Comparison of ENCODE assay signal across 27 cellular contexts in the genomic region with DNA sequence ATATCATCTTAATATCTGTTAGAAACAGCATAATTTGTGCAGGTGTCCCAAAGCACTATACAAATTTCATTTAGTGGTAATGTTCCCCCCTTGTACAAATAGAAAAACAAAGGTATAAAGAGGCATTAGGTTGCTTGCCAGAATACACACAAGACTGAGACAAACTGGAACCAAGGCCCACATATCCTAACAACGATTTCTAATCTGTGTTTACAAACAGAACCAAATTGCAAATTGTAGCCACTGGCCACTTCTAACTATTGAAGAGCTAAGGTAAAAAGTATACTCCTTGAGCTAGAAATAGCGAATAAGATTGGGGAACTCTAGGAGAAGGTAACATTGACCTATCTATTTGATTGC.
DNase-seq lines count a peak whose midpoint lies in the region; ATAC-seq, FAIRE-seq and TF ChIP-seq lines count a peak whose summit lies in the region.
"Had no signal": no experiment of that assay in that cellular context is flagged by ENCODE, and none has a peak within 500 bp of the region (broad histone marks: within the 10 kb centered on the region; RNA-seq: fewer than 3 reads in every experiment).

No MANE protein-coding gene starts in this region.

- POLR2A ChIA-PET in A549 (lab: Yijun Ruan, JAX) (no interaction called here), WTC11 (lab: Charles Lee) (no interaction called here)

- WGBS in A549 (ENCODE audit: missing lambda C conversion rate) = 48% methylated on average over 2 of the region's 2 CpGs

- TF ChIP-seq EP300 in A549 (IDR thresholded peaks at IDR 0.05) = no peak

- FAIRE-seq in A549 (lab: Jason Lieb, UNC) = no peak
- FAIRE-seq: GM12891 had no signal

- no peak for DNase-seq in A549 (ENCODE audit: low read depth in 1 of 2, low spot score in 1 of 2)
- peak; percentile 78 for DNase-seq in NCI-H1092 treated with DMSO at 0.1 percent for 48 hours (lab: John Stamatoyannopoulos, UW)
- DNase-seq in NCI-H345 (lab: John Stamatoyannopoulos, UW) = peak; percentile 40
- DNase-seq in left lung = no peak
- DNase-seq in NCI-H524 treated with DMSO at 0.1 percent for 48 hours (lab: John Stamatoyannopoulos, UW) = no peak
- no peak for DNase-seq in WTC11 (ENCODE audit: low spot score)
- DNase-seq in cerebellar cortex (ENCODE audit: low spot score) = no peak
- no peak for DNase-seq in posterior cingulate gyrus
- DNase-seq: activated CD4-positive, CD25-positive, alpha-beta regulatory T cell treated with anti-CD3 and anti-CD28 coated beads, Interleukin-2, amount 50 U/mL, for 72 hours; activated CD8-positive, alpha-beta memory T cell treated with anti-CD3 and anti-CD28 coated beads for 24 hours; cerebellar nuclear complex; DMS 273 treated with DMSO at 0.1 percent for 48 hours; effector CD4-positive, alpha-beta T cell; HFFc6; natural killer cell; NCI-H446; sigmoid colon; T1000 had no signal

- H3K36me3 ChIP-seq in left lung = no peaks in the 10 kb centered on the region
- H3K36me3 ChIP-seq: esophagus muscularis mucosa, sigmoid colon had no signal

- peaks cover 8% of the 10 kb centered on the region for H3K4me1 Mint-ChIP-seq in WTC11
- H3K4me1 Mint-ChIP-seq: CD14-positive monocyte, IgD-negative memory B cell, natural killer cell had no signal

- peak overlapping the region; percentile 35 for H3K4me2 ChIP-seq in A549

- no peak for TF ChIP-seq CTCF in A549 (IDR thresholded peaks at IDR 0.05)
- TF ChIP-seq CTCF in left lung (IDR thresholded peaks at IDR 0.05) = no peak
- TF ChIP-seq CTCF in WTC11 (IDR thresholded peaks at IDR 0.05) = no peak

- no peaks in the 10 kb centered on the region for H3K27me3 ChIP-seq in left lung
- H3K27me3 ChIP-seq: esophagus muscularis mucosa, sigmoid colon had no signal

- H3K27ac ChIP-seq in A549 = no peak overlapping the region
- peak overlapping the region; percentile 20 to 65 for H3K27ac ChIP-seq in left lung
- H3K27ac ChIP-seq: esophagus muscularis mucosa, HL-60, parathyroid adenoma, RWPE1, sigmoid colon had no signal

- ATAC-seq in A549 (no peak), left lung (peak; percentile 55), WTC11 (no peak)
- ATAC-seq: activated naive CD4-positive, alpha-beta T cell treated with anti-CD3 and anti-CD28 coated beads, Interleukin-2, amount 50 U/mL, for 72 hours; natural killer cell had no signal

- CTCF ChIA-PET in A549 (lab: Yijun Ruan, JAX) = interaction anchor here (0.5 to 1.1 kb wide), 2 partner anchors 9 to 88 kb away, joined by 3 to 4 read pairs; no protein-coding TSS in a partner anchor
- CTCF ChIA-PET in WTC11 (lab: Charles Lee) = interaction anchor here (0.7 kb wide), 1 partner anchor 116 kb away, joined by 4 read pairs; no protein-coding TSS in a partner anchor

- H3K4me3 ChIP-seq in A549 = no peak overlapping the region
- no peak overlapping the region for H3K4me3 ChIP-seq in left lung
- H3K4me3 ChIP-seq: esophagus muscularis mucosa, sigmoid colon had no signal

- H3K4me1 ChIP-seq in A549 (peaks cover 18% of the 10 kb centered on the region), left lung (no peaks in the 10 kb centered on the region)
- H3K4me1 ChIP-seq: esophagus muscularis mucosa, parathyroid adenoma had no signal

- H3K9me3 Mint-ChIP-seq in WTC11 = peaks cover 15% of the 10 kb centered on the region
- H3K9me3 Mint-ChIP-seq: HFFc6, natural killer cell had no signal

- TF ChIP-seq RAD21 in A549 (conservative IDR thresholded peaks at IDR 0.05 in 1 of 2, IDR thresholded peaks at IDR 0.05 in 1 of 2) = no peak

- H3K27ac Mint-ChIP-seq in WTC11 = no peak overlapping the region
- H3K27ac Mint-ChIP-seq: activated naive CD4-positive, alpha-beta T cell treated with anti-CD3 and anti-CD28 coated beads, Interleukin-2, amount 50 U/mL, for 72 hours; activated T-helper 1 cell treated with anti-CD3 and anti-CD28 coated beads, Interleukin-12 subunit alpha, Interleukin-12 subunit beta, Interleukin-2, Interleukin-4 antibody, amounts not matched to agents 30 ng/mL and 10 ng/mL and 1 ng/mL, durations not matched to agents 14 hours and 24 hours and 36 hours; CD14-positive monocyte; HFFc6; IgD-negative memory B cell; natural killer cell had no signal

- peaks cover 4% of the 10 kb centered on the region; the same call in 1 of the 2 replicates for H3K36me3 Mint-ChIP-seq in WTC11
- H3K36me3 Mint-ChIP-seq: activated naive CD4-positive, alpha-beta T cell treated with anti-CD3 and anti-CD28 coated beads, Interleukin-2, amount 50 U/mL, for 72 hours; CD14-positive monocyte; IgD-negative memory B cell; natural killer cell had no signal

- no peaks in the 10 kb centered on the region for H3K27me3 Mint-ChIP-seq in WTC11 (ENCODE audit: low read depth)
- H3K27me3 Mint-ChIP-seq: IgD-negative memory B cell had no signal

- intact Hi-C loops in left lung (cut with DNase I) = no loop called here
- intact Hi-C loops in posterior cingulate gyrus (cut with DNase I) = no loop called here

- TF ChIP-seq POLR2A in A549 (IDR thresholded peaks at IDR 0.05; ENCODE audit: low read length) = no peak

- H3K9me3 ChIP-seq in A549 (no peaks in the 10 kb centered on the region), left lung (peaks cover 0 to 7% of the 10 kb centered on the region in 2 donors)

- H3K4me3 Mint-ChIP-seq in WTC11 = no peak overlapping the region
- H3K4me3 Mint-ChIP-seq: activated T-helper 1 cell treated with anti-CD3 and anti-CD28 coated beads, Interleukin-12 subunit alpha, Interleukin-12 subunit beta, Interleukin-2, Interleukin-4 antibody, amounts not matched to agents 30 ng/mL and 10 ng/mL and 1 ng/mL, durations not matched to agents 14 hours and 24 hours and 36 hours; CD14-positive monocyte; HFFc6; IgD-negative memory B cell; natural killer cell had no signal

TF ChIP-seq in A549, 52 proteins besides CTCF, POLR2A, EP300 and RAD21:
- TF ChIP-seq ZFP36 (IDR thresholded peaks at IDR 0.05; ENCODE audit: borderline replicate concordance, partially characterized antibody) = no peak
- no peak for TF ChIP-seq CBX2 (IDR thresholded peaks at IDR 0.05; ENCODE audit: borderline replicate concordance, low read depth)
- TF ChIP-seq HEYL (CRISPR knock-in tag; IDR thresholded peaks at IDR 0.05) = no peak
- no peak for TF ChIP-seq HOXB5 (CRISPR knock-in tag; IDR thresholded peaks at IDR 0.05)
- TF ChIP-seq KDM1A (IDR thresholded peaks at IDR 0.05; ENCODE audit: low read depth) = no peak
- TF ChIP-seq CHD2 (IDR thresholded peaks at IDR 0.05; ENCODE audit: low read length, partially characterized antibody) = no peak
- TF ChIP-seq, protein P1, sequence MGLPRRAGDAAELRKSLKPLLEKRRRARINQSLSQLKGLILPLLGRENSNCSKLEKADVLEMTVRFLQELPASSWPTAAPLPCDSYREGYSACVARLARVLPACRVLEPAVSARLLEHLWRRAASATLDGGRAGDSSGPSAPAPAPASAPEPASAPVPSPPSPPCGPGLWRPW (IDR thresholded peaks at IDR 0.05) = no peak
- TF ChIP-seq, protein P2, sequence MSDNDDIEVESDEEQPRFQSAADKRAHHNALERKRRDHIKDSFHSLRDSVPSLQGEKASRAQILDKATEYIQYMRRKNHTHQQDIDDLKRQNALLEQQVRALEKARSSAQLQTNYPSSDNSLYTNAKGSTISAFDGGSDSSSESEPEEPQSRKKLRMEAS (IDR thresholded peaks at IDR 0.05) = no peak
- no peak for TF ChIP-seq GATA3 (IDR thresholded peaks at IDR 0.05; ENCODE audit: borderline replicate concordance)
- no peak for TF ChIP-seq RCOR1 (IDR thresholded peaks at IDR 0.05; ENCODE audit: low read depth, low read length)
- TF ChIP-seq TFCP2L1 (CRISPR knock-in tag; IDR thresholded peaks at IDR 0.05) = no peak
- no peak for TF ChIP-seq HDAC2 (IDR thresholded peaks at IDR 0.05)
- TF ChIP-seq TP53 (CRISPR knock-in tag; IDR thresholded peaks at IDR 0.05) = no peak
- TF ChIP-seq ZSCAN20 (CRISPR knock-in tag; IDR thresholded peaks at IDR 0.05) = no peak
- TF ChIP-seq MYC (IDR thresholded peaks at IDR 0.05; ENCODE audit: borderline replicate concordance, low read length) = no peak
- TF ChIP-seq FOXS1 (CRISPR knock-in tag; IDR thresholded peaks at IDR 0.05) = no peak

TF ChIP-seq in WTC11, 78 proteins besides CTCF, POLR2A, EP300 and RAD21 (continues in another document):
- TF ChIP-seq, protein P3, sequence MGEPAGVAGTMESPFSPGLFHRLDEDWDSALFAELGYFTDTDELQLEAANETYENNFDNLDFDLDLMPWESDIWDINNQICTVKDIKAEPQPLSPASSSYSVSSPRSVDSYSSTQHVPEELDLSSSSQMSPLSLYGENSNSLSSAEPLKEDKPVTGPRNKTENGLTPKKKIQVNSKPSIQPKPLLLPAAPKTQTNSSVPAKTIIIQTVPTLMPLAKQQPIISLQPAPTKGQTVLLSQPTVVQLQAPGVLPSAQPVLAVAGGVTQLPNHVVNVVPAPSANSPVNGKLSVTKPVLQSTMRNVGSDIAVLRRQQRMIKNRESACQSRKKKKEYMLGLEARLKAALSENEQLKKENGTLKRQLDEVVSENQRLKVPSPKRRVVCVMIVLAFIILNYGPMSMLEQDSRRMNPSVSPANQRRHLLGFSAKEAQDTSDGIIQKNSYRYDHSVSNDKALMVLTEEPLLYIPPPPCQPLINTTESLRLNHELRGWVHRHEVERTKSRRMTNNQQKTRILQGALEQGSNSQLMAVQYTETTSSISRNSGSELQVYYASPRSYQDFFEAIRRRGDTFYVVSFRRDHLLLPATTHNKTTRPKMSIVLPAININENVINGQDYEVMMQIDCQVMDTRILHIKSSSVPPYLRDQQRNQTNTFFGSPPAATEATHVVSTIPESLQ (CRISPR knock-in tag; IDR thresholded peaks at IDR 0.05) = no peak
- TF ChIP-seq PRRX2 (CRISPR knock-in tag; IDR thresholded peaks at IDR 0.05) = no peak
- TF ChIP-seq JUN (CRISPR knock-in tag; IDR thresholded peaks at IDR 0.05) = no peak
- no peak for TF ChIP-seq IRF2 (CRISPR knock-in tag; IDR thresholded peaks at IDR 0.05; ENCODE audit: borderline replicate concordance, low read depth)
- TF ChIP-seq, protein P4, sequence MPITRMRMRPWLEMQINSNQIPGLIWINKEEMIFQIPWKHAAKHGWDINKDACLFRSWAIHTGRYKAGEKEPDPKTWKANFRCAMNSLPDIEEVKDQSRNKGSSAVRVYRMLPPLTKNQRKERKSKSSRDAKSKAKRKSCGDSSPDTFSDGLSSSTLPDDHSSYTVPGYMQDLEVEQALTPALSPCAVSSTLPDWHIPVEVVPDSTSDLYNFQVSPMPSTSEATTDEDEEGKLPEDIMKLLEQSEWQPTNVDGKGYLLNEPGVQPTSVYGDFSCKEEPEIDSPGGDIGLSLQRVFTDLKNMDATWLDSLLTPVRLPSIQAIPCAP (CRISPR knock-in tag; IDR thresholded peaks at IDR 0.05) = no peak
- no peak for TF ChIP-seq NFE2L1 (CRISPR knock-in tag; IDR thresholded peaks at IDR 0.05)
- TF ChIP-seq TP53 (CRISPR knock-in tag; IDR thresholded peaks at IDR 0.05) = no peak
- no peak for TF ChIP-seq ELF4 (CRISPR knock-in tag; IDR thresholded peaks at IDR 0.05; ENCODE audit: low read depth)
- no peak for TF ChIP-seq NFATC4 (CRISPR knock-in tag; IDR thresholded peaks at IDR 0.05)
- no peak for TF ChIP-seq ZNF138 (CRISPR knock-in tag; conservative IDR thresholded peaks at IDR 0.05)
- TF ChIP-seq, protein P2 (CRISPR knock-in tag; IDR thresholded peaks at IDR 0.05) = no peak

Comparison
In these comparisons a context has a peak if more than half of its experiments do, and no peak if none do; other contexts are left out.
1. DNase-seq: peak in NCI-H1092 treated with DMSO at 0.1 percent for 48 hours (single experiment) and NCI-H345 (single experiment); none in A549 (0 of 2), left lung (0 of 2), NCI-H524 treated with DMSO at 0.1 percent for 48 hours (single experiment), WTC11 (single experiment), cerebellar cortex (single experiment) and posterior cingulate gyrus (0 of 10).
2. H3K27ac ChIP-seq: peak in left lung (2 of 2); none in A549 (0 of 2).